10 cellular contexts compared by ENCODE assay signal in the genomic region with DNA sequence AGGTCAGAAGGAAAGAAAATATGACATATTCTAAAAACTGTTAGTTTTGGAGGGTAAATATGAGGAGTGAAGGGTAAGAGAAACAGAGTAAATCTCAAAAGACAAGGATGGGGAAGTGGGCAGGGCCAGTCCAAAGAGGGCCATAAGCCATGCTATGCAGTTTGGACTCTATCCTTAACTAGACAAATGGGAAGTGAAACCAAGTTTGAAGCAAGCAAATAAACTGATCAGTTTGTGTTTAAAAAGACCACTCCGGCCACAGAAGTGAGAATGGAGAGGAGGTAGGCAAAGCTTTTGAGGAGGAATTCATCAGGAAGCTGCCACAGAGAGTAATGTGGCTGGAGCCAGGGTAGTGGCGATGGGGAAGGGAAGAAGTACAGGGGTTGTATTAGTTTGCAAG. TPM values are rescaled to one million over a fixed set of nuclear protein-coding genes. Genes with fewer than 3 reads are reported as not detected.
DNase-seq lines count a peak whose midpoint lies in the region; ATAC-seq and TF ChIP-seq lines count a peak whose summit lies in the region.
"Had no signal": no experiment of that assay in that cellular context is flagged by ENCODE, and none has a peak within 500 bp of the region (broad histone marks: within the 10 kb centered on the region; RNA-seq: fewer than 3 reads in every experiment).

No MANE protein-coding gene starts in this region.

- no peaks in the 10 kb centered on the region for H3F3A ChIP-seq in smooth muscle cell (ENCODE audit: low read depth)

- H3K4me1 Mint-ChIP-seq in stimulated activated effector memory CD8-positive, alpha-beta T cell treated with anti-CD3 and anti-CD28 coated beads, Interleukin-12 subunit alpha, Interleukin-12 subunit beta, amount 100 ng/mL, for 72 hours: no peaks in the 10 kb centered on the region

- H3K36me3 ChIP-seq in smooth muscle cell (ENCODE audit: low read depth): no peaks in the 10 kb centered on the region
- H3K36me3 ChIP-seq: tibial artery had no signal

- H3K9me3 ChIP-seq in smooth muscle cell (replicated peaks; ENCODE audit: low read depth): no peaks in the 10 kb centered on the region
- H3K9me3 ChIP-seq: tibial artery had no signal

- H4K20me1 ChIP-seq in smooth muscle cell (ENCODE audit: low read depth): no peaks in the 10 kb centered on the region

- no peaks in the 10 kb centered on the region for H3K36me3 Mint-ChIP-seq in stimulated activated effector memory CD8-positive, alpha-beta T cell treated with anti-CD3 and anti-CD28 coated beads, Interleukin-12 subunit alpha, Interleukin-12 subunit beta, amount 100 ng/mL, for 72 hours

- no peak overlapping the region for H3K27ac ChIP-seq in smooth muscle cell (ENCODE audit: low read depth)
- H3K27ac ChIP-seq: tibial artery had no signal

- H3K9me3 Mint-ChIP-seq in stimulated activated effector memory CD8-positive, alpha-beta T cell treated with anti-CD3 and anti-CD28 coated beads, Interleukin-12 subunit alpha, Interleukin-12 subunit beta, amount 100 ng/mL, for 72 hours: no peaks in the 10 kb centered on the region

- ATAC-seq in GM19324 (IDR thresholded peaks at IDR 0.05; ENCODE audit: low FRiP score, unreplicated experiment) (peak; percentile 75), HG02943 (IDR thresholded peaks at IDR 0.05; ENCODE audit: low read depth, unreplicated experiment) (peak; percentile 81)
- ATAC-seq in stimulated activated effector memory CD8-positive, alpha-beta T cell treated with anti-CD3 and anti-CD28 coated beads, Interleukin-12 subunit alpha, Interleukin-12 subunit beta, amount 100 ng/mL, for 72 hours: no peak

- H3K4me3 Mint-ChIP-seq in stimulated activated effector memory CD8-positive, alpha-beta T cell treated with anti-CD3 and anti-CD28 coated beads, Interleukin-12 subunit alpha, Interleukin-12 subunit beta, amount 100 ng/mL, for 72 hours: no peak overlapping the region

- H3K27me3 ChIP-seq in smooth muscle cell (ENCODE audit: low read depth): no peaks in the 10 kb centered on the region
- H3K27me3 ChIP-seq: tibial artery had no signal

- no peaks in the 10 kb centered on the region for H3K4me1 ChIP-seq in smooth muscle cell (ENCODE audit: low read depth)
- H3K4me1 ChIP-seq: tibial artery had no signal

- TF ChIP-seq CTCF in smooth muscle cell (IDR thresholded peaks at IDR 0.05; ENCODE audit: borderline replicate concordance, insufficient read depth, poor library complexity, severe bottlenecking): no peak

- 98% methylated on average over 2 of the region's 2 CpGs for WGBS in smooth muscle cell (ENCODE audit: low lambda C conversion rate)

- H2AFZ ChIP-seq in smooth muscle cell (ENCODE audit: low read depth): no peak overlapping the region

- H3K79me2 ChIP-seq in smooth muscle cell (ENCODE audit: low read depth): no peaks in the 10 kb centered on the region

- H3K9ac ChIP-seq in smooth muscle cell (ENCODE audit: low read depth): no peak overlapping the region

- no peak overlapping the region for H3K4me2 ChIP-seq in smooth muscle cell

- DNase-seq in Ammon's horn (ENCODE audit: low spot score): peak; percentile 58
- DNase-seq in NOMO-1 treated with DMSO at 0.1 percent for 48 hours (lab: John Stamatoyannopoulos, UW; ENCODE audit: unreplicated experiment): peak; percentile 93
- no peak for DNase-seq in NCI-H774 (lab: John Stamatoyannopoulos, UW)
- no peak for DNase-seq in smooth muscle cell (lab: John Stamatoyannopoulos, UW; ENCODE audit: unreplicated experiment)
- no peak for DNase-seq in activated CD4-positive, alpha-beta T cell treated with anti-CD3 and anti-CD28 coated beads, Interleukin-2, amount 50 U/mL, for 48 hours
- no peak for DNase-seq in stimulated activated effector memory CD8-positive, alpha-beta T cell treated with anti-CD3 and anti-CD28 coated beads, Interleukin-12 subunit alpha, Interleukin-12 subunit beta, amount 100 ng/mL, for 72 hours (ENCODE audit: low spot score in 2 of 2)
- DNase-seq: activated T-cell treated with anti-CD3 and anti-CD28 coated beads, Interleukin-2, amount 50 U/mL, for 48 hours had no signal

- no peak overlapping the region for H3K4me3 ChIP-seq in smooth muscle cell
- H3K4me3 ChIP-seq: tibial artery had no signal

- H3K27ac Mint-ChIP-seq in stimulated activated effector memory CD8-positive, alpha-beta T cell treated with anti-CD3 and anti-CD28 coated beads, Interleukin-12 subunit alpha, Interleukin-12 subunit beta, amount 100 ng/mL, for 72 hours: no peak overlapping the region

RNA-seq across cellular contexts. Expression of a gene that starts 37.5 kb away (rescaled TPM):
- total RNA-seq in smooth muscle cell: 38.6 and 46.4 TPM in 2 replicates
- 10.9 and 26.4 TPM in 2 replicates for polyA plus RNA-seq in smooth muscle cell

Comparison
In these comparisons a context has a peak if more than half of its experiments do, and no peak if none do; other contexts are left out.
1. DNase-seq: peak in Ammon's horn (single experiment) and NOMO-1 treated with DMSO at 0.1 percent for 48 hours (single experiment); none in NCI-H774 (single experiment), smooth muscle cell (single experiment), activated CD4-positive, alpha-beta T cell treated with anti-CD3 and anti-CD28 coated beads, Interleukin-2, amount 50 U/mL, for 48 hours (0 of 2) and stimulated activated effector memory CD8-positive, alpha-beta T cell treated with anti-CD3 and anti-CD28 coated beads, Interleukin-12 subunit alpha, Interleukin-12 subunit beta, amount 100 ng/mL, for 72 hours (0 of 2).